Comparison of ENCODE assay signal across 27 cellular contexts in genomic region chr15:85086855-85087254, GRCh38.
"Had no signal": no experiment of that assay in that cellular context is flagged by ENCODE, and none has a peak within 500 bp of the region (broad histone marks: within the 10 kb centered on the region; RNA-seq: fewer than 3 reads in every experiment).

No MANE protein-coding gene starts in this region.

- H3K27me3 Mint-ChIP-seq: dendritic cell treated with granulocyte-macrophage colony-stimulating factor and Interleukin-4, amounts not matched to agents 40 ng/mL and 50 ng/mL, for 4 days; effector memory CD8-positive, alpha-beta T cell had no signal

- H3K4me1 ChIP-seq: colonic mucosa, esophagus muscularis mucosa, esophagus squamous epithelium, foreskin keratinocyte, gastrocnemius medialis, gastroesophageal sphincter, heart left ventricle, heart right ventricle had no signal

- H3K4me3 ChIP-seq: colonic mucosa, coronary artery, dorsolateral prefrontal cortex, esophagus muscularis mucosa, esophagus squamous epithelium, gastrocnemius medialis, gastroesophageal sphincter, heart left ventricle, heart right ventricle had no signal

- ATAC-seq: effector memory CD8-positive, alpha-beta T cell; esophagus mucosa; foreskin keratinocyte; gastrocnemius medialis; gastroesophageal sphincter; heart left ventricle; heart right ventricle had no signal

- H3K9me3 Mint-ChIP-seq: dendritic cell treated with granulocyte-macrophage colony-stimulating factor and Interleukin-4, amounts not matched to agents 40 ng/mL and 50 ng/mL, for 4 days; effector memory CD8-positive, alpha-beta T cell had no signal

- H3K27ac ChIP-seq: colonic mucosa, coronary artery, epithelial cell of prostate, esophagus muscularis mucosa, esophagus squamous epithelium, foreskin keratinocyte, gastrocnemius medialis, gastroesophageal sphincter, heart left ventricle, heart right ventricle had no signal

- H3K27me3 ChIP-seq: colonic mucosa, dorsolateral prefrontal cortex, esophagus muscularis mucosa, esophagus squamous epithelium, foreskin keratinocyte, gastrocnemius medialis, gastroesophageal sphincter, heart left ventricle, heart right ventricle had no signal

- DNase-seq: colonic mucosa; cortex of kidney; dermis blood vessel endothelial cell; dorsolateral prefrontal cortex; effector CD4-positive, alpha-beta T cell; effector CD8-positive, alpha-beta T cell; effector memory CD4-positive, alpha-beta T cell; effector memory CD8-positive, alpha-beta T cell; endodermal cell; erythroblast; esophagus squamous epithelium; foreskin fibroblast; foreskin keratinocyte; foreskin melanocyte; gastrocnemius medialis; glutamatergic neuron; head of caudate nucleus; heart left ventricle; heart right ventricle had no signal

- FAIRE-seq: colon, endothelial cell of umbilical vein had no signal

- H3K4me3 Mint-ChIP-seq: dendritic cell treated with granulocyte-macrophage colony-stimulating factor and Interleukin-4, amounts not matched to agents 40 ng/mL and 50 ng/mL, for 4 days; effector memory CD8-positive, alpha-beta T cell; endodermal cell had no signal

- H3K36me3 ChIP-seq: colonic mucosa had no signal

- H3K4me1 Mint-ChIP-seq: endodermal cell had no signal

- H3K27ac Mint-ChIP-seq: dendritic cell treated with granulocyte-macrophage colony-stimulating factor and Interleukin-4, amounts not matched to agents 40 ng/mL and 50 ng/mL, for 4 days; effector memory CD8-positive, alpha-beta T cell; endodermal cell had no signal

- H3K9me3 ChIP-seq: colonic mucosa, esophagus muscularis mucosa, esophagus squamous epithelium, gastrocnemius medialis, heart right ventricle had no signal
